ENCODE assay signal across 10 cellular contexts in the genomic region with DNA sequence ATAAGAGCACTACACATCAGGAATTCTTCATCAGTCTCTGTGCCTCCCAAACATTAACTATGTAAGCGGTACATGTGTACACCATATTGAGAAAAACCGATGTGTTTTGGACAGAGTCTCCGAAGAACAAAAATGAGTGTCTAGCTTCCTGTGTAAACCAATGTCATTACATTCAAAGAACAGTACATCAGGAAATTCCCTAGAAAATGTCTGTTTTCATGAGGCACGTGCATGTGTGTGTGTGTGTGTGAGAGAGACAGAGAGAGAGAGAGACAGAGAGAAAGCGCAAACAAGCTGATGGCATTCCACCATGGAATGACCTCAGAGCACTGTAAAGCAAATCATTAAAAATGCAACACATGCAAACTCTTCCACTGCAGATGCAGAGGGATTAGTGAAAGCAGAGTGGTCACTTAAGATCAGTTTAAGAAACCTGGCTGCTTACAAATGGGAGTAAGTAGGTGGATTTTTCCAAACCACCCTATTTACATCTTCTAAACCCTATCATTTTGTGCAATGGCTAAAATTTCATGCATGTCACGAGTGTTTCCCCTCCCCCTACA.
DNase-seq lines count a peak whose midpoint lies in the region; ATAC-seq and TF ChIP-seq lines count a peak whose summit lies in the region.
"Had no signal": no experiment of that assay in that cellular context is flagged by ENCODE, and none has a peak within 500 bp of the region (broad histone marks: within the 10 kb centered on the region; RNA-seq: fewer than 3 reads in every experiment).

No MANE protein-coding gene starts in this region.

- H3K27ac Mint-ChIP-seq in activated naive CD4-positive, alpha-beta T cell treated with anti-CD3 and anti-CD28 coated beads, Interleukin-2, amount 50 U/mL, for 72 hours: peak overlapping the region; percentile 61 to 73
- H3K27ac Mint-ChIP-seq in natural killer cell: no peak overlapping the region

- no peak for DNase-seq in activated naive CD4-positive, alpha-beta T cell treated with anti-CD3 and anti-CD28 coated beads, Interleukin-2, amount 50 U/mL, for 72 hours (ENCODE audit: low spot score in 2 of 2)
- DNase-seq in natural killer cell (no peak), G401 (ENCODE audit: low spot score) (no peak), T-helper 9 cell (no peak), NAMALWA (ENCODE audit: low spot score) (no peak), NOMO-1 treated with dmso at 0.1 percent for 144 hours (lab: John Stamatoyannopoulos, UW; ENCODE audit: unreplicated experiment) (no peak)
- DNase-seq: cerebellar nuclear complex, NCI-H446 treated with DMSO at 0.1 percent for 48 hours had no signal

- intact Hi-C loops in natural killer cell (cut with micrococcal nuclease): no loop called here

- H3K36me3 Mint-ChIP-seq in activated naive CD4-positive, alpha-beta T cell treated with anti-CD3 and anti-CD28 coated beads, Interleukin-2, amount 50 U/mL, for 72 hours: peaks cover 8 to 45% of the 10 kb centered on the region in 2 donors
- no peaks in the 10 kb centered on the region for H3K36me3 Mint-ChIP-seq in natural killer cell

- no peak for TF ChIP-seq CTCF in natural killer cell (IDR thresholded peaks at IDR 0.05)

- H3K4me3 Mint-ChIP-seq in natural killer cell: no peak overlapping the region

- in situ Hi-C loops in G401 (cut with HindIII; ENCODE audit: low sequenced_read_pairs): no loop called here

- H3K27me3 Mint-ChIP-seq in natural killer cell (ENCODE audit: low read depth in 2 of 2): no peaks in the 10 kb centered on the region

- no peaks in the 10 kb centered on the region for H3K9me3 Mint-ChIP-seq in activated naive CD4-positive, alpha-beta T cell treated with anti-CD3 and anti-CD28 coated beads, Interleukin-2, amount 50 U/mL, for 72 hours
- no peaks in the 10 kb centered on the region for H3K9me3 Mint-ChIP-seq in natural killer cell

- ATAC-seq in GM18498 (IDR thresholded peaks at IDR 0.05; ENCODE audit: unreplicated experiment) (peak; percentile 46), HG02642 (IDR thresholded peaks at IDR 0.05; ENCODE audit: poor library complexity, unreplicated experiment) (peak; percentile 63), natural killer cell (peak in 2 of 3 donors; percentile 30 to 36)
- peak; percentile 69 to 83 for ATAC-seq in activated naive CD4-positive, alpha-beta T cell treated with anti-CD3 and anti-CD28 coated beads, Interleukin-2, amount 50 U/mL, for 72 hours

- H3K4me1 Mint-ChIP-seq in natural killer cell: peaks cover 8 to 25% of the 10 kb centered on the region in 2 donors

Comparison
In these comparisons a context has a peak if more than half of its experiments do, and no peak if none do; other contexts are left out.
1. H3K27ac Mint-ChIP-seq: peak in activated naive CD4-positive, alpha-beta T cell treated with anti-CD3 and anti-CD28 coated beads, Interleukin-2, amount 50 U/mL, for 72 hours (2 of 2); none in natural killer cell (0 of 2).
2. Peak in every context shown above with its lines, with median percentiles within 50 percentile points of each other: ATAC-seq.